ENCODE assay signal across 3 cellular contexts in the genomic region with DNA sequence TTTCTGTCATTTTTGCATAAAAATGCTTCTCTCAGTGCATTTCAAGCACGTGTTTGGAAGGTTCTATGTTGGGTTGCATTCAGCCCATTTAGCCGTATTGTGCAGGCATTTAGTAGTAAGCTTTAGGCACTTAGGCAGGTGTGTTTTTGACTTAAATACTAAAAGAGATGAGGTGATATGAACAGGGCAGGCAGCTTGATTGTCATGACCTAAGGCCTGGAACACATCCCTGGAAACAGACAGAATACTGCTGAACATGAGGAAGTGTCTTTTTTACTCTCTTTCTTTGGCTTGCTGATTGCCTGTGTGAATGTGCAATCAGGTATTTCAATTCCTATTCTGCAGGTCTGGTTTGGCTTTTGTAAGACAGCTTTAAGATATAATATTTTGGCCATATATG.
TF ChIP-seq lines count a peak whose summit lies in the region.

No MANE protein-coding gene starts in this region.

TF ChIP-seq in SK-N-SH treated with all-trans-retinoic acid at 6 μM for 48 hours, 23 proteins besides CTCF, POLR2A, EP300 and RAD21 (continued from another document):
- TF ChIP-seq, protein P1, sequence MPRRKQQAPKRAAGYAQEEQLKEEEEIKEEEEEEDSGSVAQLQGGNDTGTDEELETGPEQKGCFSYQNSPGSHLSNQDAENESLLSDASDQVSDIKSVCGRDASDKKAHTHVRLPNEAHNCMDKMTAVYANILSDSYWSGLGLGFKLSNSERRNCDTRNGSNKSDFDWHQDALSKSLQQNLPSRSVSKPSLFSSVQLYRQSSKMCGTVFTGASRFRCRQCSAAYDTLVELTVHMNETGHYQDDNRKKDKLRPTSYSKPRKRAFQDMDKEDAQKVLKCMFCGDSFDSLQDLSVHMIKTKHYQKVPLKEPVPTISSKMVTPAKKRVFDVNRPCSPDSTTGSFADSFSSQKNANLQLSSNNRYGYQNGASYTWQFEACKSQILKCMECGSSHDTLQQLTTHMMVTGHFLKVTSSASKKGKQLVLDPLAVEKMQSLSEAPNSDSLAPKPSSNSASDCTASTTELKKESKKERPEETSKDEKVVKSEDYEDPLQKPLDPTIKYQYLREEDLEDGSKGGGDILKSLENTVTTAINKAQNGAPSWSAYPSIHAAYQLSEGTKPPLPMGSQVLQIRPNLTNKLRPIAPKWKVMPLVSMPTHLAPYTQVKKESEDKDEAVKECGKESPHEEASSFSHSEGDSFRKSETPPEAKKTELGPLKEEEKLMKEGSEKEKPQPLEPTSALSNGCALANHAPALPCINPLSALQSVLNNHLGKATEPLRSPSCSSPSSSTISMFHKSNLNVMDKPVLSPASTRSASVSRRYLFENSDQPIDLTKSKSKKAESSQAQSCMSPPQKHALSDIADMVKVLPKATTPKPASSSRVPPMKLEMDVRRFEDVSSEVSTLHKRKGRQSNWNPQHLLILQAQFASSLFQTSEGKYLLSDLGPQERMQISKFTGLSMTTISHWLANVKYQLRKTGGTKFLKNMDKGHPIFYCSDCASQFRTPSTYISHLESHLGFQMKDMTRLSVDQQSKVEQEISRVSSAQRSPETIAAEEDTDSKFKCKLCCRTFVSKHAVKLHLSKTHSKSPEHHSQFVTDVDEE (CRISPR knock-in tag; IDR thresholded peaks at IDR 0.05) = no peak
- no peak for TF ChIP-seq ZNF70 (CRISPR knock-in tag; IDR thresholded peaks at IDR 0.05)
- no peak for TF ChIP-seq OSR1 (CRISPR knock-in tag; IDR thresholded peaks at IDR 0.05)
- TF ChIP-seq, protein P2, sequence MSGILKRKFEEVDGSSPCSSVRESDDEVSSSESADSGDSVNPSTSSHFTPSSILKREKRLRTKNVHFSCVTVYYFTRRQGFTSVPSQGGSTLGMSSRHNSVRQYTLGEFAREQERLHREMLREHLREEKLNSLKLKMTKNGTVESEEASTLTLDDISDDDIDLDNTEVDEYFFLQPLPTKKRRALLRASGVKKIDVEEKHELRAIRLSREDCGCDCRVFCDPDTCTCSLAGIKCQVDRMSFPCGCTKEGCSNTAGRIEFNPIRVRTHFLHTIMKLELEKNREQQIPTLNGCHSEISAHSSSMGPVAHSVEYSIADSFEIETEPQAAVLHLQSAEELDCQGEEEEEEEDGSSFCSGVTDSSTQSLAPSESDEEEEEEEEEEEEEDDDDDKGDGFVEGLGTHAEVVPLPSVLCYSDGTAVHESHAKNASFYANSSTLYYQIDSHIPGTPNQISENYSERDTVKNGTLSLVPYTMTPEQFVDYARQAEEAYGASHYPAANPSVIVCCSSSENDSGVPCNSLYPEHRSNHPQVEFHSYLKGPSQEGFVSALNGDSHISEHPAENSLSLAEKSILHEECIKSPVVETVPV (CRISPR knock-in tag; IDR thresholded peaks at IDR 0.05) = no peak
- TF ChIP-seq, protein P3, sequence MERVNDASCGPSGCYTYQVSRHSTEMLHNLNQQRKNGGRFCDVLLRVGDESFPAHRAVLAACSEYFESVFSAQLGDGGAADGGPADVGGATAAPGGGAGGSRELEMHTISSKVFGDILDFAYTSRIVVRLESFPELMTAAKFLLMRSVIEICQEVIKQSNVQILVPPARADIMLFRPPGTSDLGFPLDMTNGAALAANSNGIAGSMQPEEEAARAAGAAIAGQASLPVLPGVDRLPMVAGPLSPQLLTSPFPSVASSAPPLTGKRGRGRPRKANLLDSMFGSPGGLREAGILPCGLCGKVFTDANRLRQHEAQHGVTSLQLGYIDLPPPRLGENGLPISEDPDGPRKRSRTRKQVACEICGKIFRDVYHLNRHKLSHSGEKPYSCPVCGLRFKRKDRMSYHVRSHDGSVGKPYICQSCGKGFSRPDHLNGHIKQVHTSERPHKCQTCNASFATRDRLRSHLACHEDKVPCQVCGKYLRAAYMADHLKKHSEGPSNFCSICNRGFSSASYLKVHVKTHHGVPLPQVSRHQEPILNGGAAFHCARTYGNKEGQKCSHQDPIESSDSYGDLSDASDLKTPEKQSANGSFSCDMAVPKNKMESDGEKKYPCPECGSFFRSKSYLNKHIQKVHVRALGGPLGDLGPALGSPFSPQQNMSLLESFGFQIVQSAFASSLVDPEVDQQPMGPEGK (CRISPR knock-in tag; IDR thresholded peaks at IDR 0.05; ENCODE audit: borderline replicate concordance) = no peak
- TF ChIP-seq ISL1 (CRISPR knock-in tag; IDR thresholded peaks at IDR 0.05) = no peak
- TF ChIP-seq TOX (CRISPR knock-in tag; IDR thresholded peaks at IDR 0.05; ENCODE audit: borderline replicate concordance) = no peak
- no peak for TF ChIP-seq PPARA (CRISPR knock-in tag; IDR thresholded peaks at IDR 0.05; ENCODE audit: borderline replicate concordance)
TF ChIP-seq in SK-N-SH treated with all-trans-retinoic acid at 6 μM for 48 hours: peak in this region for 0.

TF ChIP-seq in SK-N-SH, 30 proteins besides CTCF, POLR2A, EP300 and RAD21 (continued from another document):
- TF ChIP-seq, protein P4, sequence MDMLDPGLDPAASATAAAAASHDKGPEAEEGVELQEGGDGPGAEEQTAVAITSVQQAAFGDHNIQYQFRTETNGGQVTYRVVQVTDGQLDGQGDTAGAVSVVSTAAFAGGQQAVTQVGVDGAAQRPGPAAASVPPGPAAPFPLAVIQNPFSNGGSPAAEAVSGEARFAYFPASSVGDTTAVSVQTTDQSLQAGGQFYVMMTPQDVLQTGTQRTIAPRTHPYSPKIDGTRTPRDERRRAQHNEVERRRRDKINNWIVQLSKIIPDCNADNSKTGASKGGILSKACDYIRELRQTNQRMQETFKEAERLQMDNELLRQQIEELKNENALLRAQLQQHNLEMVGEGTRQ (IDR thresholded peaks at IDR 0.05; ENCODE audit: borderline replicate concordance, low read depth, low read length) = no peak
- TF ChIP-seq ELF1 (IDR thresholded peaks at IDR 0.05) (no peak), FOSL2 (IDR thresholded peaks at IDR 0.05; ENCODE audit: borderline replicate concordance, low read depth) (no peak), SMC3 (IDR thresholded peaks at IDR 0.05; ENCODE audit: low read depth, low read length) (no peak), MXI1 (IDR thresholded peaks at IDR 0.05; ENCODE audit: low read depth, low read length) (no peak), TEAD4 (IDR thresholded peaks at IDR 0.05; ENCODE audit: borderline replicate concordance, insufficient read depth) (no peak), JUND (IDR thresholded peaks at IDR 0.05) (no peak)
- TF ChIP-seq, protein P5, sequence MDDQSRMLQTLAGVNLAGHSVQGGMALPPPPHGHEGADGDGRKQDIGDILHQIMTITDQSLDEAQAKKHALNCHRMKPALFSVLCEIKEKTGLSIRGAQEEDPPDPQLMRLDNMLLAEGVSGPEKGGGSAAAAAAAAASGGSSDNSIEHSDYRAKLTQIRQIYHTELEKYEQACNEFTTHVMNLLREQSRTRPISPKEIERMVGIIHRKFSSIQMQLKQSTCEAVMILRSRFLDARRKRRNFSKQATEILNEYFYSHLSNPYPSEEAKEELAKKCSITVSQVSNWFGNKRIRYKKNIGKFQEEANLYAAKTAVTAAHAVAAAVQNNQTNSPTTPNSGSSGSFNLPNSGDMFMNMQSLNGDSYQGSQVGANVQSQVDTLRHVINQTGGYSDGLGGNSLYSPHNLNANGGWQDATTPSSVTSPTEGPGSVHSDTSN (IDR thresholded peaks at IDR 0.05) = no peak
- TF ChIP-seq, protein P6, sequence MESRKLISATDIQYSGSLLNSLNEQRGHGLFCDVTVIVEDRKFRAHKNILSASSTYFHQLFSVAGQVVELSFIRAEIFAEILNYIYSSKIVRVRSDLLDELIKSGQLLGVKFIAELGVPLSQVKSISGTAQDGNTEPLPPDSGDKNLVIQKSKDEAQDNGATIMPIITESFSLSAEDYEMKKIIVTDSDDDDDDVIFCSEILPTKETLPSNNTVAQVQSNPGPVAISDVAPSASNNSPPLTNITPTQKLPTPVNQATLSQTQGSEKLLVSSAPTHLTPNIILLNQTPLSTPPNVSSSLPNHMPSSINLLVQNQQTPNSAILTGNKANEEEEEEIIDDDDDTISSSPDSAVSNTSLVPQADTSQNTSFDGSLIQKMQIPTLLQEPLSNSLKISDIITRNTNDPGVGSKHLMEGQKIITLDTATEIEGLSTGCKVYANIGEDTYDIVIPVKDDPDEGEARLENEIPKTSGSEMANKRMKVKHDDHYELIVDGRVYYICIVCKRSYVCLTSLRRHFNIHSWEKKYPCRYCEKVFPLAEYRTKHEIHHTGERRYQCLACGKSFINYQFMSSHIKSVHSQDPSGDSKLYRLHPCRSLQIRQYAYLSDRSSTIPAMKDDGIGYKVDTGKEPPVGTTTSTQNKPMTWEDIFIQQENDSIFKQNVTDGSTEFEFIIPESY (IDR thresholded peaks at IDR 0.05; ENCODE audit: borderline replicate concordance, low read depth) = no peak

TF ChIP-seq in H1, 55 proteins besides CTCF, POLR2A, EP300 and RAD21 (continued from another document):
- TF ChIP-seq, protein P7, sequence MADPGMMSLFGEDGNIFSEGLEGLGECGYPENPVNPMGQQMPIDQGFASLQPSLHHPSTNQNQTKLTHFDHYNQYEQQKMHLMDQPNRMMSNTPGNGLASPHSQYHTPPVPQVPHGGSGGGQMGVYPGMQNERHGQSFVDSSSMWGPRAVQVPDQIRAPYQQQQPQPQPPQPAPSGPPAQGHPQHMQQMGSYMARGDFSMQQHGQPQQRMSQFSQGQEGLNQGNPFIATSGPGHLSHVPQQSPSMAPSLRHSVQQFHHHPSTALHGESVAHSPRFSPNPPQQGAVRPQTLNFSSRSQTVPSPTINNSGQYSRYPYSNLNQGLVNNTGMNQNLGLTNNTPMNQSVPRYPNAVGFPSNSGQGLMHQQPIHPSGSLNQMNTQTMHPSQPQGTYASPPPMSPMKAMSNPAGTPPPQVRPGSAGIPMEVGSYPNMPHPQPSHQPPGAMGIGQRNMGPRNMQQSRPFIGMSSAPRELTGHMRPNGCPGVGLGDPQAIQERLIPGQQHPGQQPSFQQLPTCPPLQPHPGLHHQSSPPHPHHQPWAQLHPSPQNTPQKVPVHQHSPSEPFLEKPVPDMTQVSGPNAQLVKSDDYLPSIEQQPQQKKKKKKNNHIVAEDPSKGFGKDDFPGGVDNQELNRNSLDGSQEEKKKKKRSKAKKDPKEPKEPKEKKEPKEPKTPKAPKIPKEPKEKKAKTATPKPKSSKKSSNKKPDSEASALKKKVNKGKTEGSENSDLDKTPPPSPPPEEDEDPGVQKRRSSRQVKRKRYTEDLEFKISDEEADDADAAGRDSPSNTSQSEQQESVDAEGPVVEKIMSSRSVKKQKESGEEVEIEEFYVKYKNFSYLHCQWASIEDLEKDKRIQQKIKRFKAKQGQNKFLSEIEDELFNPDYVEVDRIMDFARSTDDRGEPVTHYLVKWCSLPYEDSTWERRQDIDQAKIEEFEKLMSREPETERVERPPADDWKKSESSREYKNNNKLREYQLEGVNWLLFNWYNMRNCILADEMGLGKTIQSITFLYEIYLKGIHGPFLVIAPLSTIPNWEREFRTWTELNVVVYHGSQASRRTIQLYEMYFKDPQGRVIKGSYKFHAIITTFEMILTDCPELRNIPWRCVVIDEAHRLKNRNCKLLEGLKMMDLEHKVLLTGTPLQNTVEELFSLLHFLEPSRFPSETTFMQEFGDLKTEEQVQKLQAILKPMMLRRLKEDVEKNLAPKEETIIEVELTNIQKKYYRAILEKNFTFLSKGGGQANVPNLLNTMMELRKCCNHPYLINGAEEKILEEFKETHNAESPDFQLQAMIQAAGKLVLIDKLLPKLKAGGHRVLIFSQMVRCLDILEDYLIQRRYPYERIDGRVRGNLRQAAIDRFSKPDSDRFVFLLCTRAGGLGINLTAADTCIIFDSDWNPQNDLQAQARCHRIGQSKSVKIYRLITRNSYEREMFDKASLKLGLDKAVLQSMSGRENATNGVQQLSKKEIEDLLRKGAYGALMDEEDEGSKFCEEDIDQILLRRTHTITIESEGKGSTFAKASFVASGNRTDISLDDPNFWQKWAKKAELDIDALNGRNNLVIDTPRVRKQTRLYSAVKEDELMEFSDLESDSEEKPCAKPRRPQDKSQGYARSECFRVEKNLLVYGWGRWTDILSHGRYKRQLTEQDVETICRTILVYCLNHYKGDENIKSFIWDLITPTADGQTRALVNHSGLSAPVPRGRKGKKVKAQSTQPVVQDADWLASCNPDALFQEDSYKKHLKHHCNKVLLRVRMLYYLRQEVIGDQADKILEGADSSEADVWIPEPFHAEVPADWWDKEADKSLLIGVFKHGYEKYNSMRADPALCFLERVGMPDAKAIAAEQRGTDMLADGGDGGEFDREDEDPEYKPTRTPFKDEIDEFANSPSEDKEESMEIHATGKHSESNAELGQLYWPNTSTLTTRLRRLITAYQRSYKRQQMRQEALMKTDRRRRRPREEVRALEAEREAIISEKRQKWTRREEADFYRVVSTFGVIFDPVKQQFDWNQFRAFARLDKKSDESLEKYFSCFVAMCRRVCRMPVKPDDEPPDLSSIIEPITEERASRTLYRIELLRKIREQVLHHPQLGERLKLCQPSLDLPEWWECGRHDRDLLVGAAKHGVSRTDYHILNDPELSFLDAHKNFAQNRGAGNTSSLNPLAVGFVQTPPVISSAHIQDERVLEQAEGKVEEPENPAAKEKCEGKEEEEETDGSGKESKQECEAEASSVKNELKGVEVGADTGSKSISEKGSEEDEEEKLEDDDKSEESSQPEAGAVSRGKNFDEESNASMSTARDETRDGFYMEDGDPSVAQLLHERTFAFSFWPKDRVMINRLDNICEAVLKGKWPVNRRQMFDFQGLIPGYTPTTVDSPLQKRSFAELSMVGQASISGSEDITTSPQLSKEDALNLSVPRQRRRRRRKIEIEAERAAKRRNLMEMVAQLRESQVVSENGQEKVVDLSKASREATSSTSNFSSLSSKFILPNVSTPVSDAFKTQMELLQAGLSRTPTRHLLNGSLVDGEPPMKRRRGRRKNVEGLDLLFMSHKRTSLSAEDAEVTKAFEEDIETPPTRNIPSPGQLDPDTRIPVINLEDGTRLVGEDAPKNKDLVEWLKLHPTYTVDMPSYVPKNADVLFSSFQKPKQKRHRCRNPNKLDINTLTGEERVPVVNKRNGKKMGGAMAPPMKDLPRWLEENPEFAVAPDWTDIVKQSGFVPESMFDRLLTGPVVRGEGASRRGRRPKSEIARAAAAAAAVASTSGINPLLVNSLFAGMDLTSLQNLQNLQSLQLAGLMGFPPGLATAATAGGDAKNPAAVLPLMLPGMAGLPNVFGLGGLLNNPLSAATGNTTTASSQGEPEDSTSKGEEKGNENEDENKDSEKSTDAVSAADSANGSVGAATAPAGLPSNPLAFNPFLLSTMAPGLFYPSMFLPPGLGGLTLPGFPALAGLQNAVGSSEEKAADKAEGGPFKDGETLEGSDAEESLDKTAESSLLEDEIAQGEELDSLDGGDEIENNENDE (IDR thresholded peaks at IDR 0.05; ENCODE audit: insufficient replicate concordance, low read length) = no peak
- TF ChIP-seq HDAC6 (IDR thresholded peaks at IDR 0.05; ENCODE audit: low read depth, low read length) = no peak
TF ChIP-seq in H1: peak in this region for 0.
